Comparison of ENCODE assay signal across 1 cellular context in the genomic region with DNA sequence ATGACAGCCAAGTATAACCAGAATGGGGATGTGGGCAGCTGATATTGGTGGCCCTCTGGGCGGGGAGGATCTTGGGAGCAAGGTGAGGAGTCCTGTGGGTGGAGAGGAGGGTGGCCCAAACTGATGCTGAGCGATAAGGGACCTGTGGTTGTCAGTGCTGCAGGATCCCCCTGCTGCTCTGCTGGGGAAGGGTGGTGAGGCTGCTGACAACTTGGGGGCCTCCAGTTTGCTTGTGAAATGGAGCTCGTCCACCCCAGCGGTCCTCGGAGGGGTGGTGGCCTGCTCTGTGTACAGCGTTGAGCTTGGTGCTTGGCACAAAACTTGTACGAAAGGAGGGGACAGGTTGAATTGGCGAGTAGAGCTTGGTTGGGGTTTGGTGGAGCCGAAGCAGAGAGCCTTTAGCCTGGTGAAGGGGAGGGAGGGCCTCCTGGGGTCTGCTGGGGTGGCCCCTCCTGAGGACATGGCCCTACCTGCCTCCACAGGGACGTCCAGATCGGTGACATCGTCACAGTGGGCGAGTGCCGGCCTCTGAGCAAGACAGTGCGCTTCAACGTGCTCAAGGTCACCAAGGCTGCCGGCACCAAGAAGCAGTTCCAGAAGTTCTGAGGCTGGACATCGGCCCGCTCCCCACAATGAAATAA.
TF ChIP-seq lines count a peak whose summit lies in the region.

No MANE protein-coding gene starts in this region.

TF ChIP-seq in HEK293, 187 proteins besides CTCF, POLR2A, EP300 and RAD21 (continued from another document):
- TF ChIP-seq, protein P1, sequence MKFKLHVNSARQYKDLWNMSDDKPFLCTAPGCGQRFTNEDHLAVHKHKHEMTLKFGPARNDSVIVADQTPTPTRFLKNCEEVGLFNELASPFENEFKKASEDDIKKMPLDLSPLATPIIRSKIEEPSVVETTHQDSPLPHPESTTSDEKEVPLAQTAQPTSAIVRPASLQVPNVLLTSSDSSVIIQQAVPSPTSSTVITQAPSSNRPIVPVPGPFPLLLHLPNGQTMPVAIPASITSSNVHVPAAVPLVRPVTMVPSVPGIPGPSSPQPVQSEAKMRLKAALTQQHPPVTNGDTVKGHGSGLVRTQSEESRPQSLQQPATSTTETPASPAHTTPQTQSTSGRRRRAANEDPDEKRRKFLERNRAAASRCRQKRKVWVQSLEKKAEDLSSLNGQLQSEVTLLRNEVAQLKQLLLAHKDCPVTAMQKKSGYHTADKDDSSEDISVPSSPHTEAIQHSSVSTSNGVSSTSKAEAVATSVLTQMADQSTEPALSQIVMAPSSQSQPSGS (tag by site-specific recombination; IDR thresholded peaks at IDR 0.05; ENCODE audit: low read depth) = 0 out of 2 replicates have a peak, but pooled peaks have one; percentile 4
- TF ChIP-seq, protein P2, sequence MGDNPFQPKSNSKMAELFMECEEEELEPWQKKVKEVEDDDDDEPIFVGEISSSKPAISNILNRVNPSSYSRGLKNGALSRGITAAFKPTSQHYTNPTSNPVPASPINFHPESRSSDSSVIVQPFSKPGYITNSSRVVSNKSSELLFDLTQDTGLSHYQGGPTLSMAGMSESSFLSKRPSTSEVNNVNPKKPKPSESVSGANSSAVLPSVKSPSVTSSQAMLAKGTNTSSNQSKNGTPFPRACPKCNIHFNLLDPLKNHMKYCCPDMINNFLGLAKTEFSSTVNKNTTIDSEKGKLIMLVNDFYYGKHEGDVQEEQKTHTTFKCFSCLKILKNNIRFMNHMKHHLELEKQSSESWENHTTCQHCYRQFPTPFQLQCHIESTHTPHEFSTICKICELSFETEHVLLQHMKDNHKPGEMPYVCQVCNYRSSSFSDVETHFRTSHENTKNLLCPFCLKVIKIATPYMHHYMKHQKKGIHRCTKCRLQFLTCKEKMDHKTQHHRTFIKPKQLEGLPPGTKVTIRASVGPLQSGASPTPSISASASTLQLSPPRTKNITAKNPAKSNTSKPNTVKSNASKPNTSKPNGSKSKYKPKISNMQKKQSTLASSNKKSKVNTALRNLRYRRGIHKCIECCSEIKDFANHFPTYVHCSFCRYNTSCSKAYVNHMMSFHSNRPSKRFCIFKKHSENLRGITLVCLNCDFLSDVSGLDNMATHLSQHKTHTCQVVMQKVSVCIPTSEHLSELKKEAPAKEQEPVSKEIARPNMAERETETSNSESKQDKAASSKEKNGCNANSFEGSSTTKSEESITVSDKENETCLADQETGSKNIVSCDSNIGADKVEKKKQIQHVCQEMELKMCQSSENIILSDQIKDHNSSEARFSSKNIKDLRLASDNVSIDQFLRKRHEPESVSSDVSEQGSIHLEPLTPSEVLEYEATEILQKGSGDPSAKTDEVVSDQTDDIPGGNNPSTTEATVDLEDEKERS (tag by site-specific recombination; IDR thresholded peaks at IDR 0.05) = no peak
- TF ChIP-seq, protein P3, sequence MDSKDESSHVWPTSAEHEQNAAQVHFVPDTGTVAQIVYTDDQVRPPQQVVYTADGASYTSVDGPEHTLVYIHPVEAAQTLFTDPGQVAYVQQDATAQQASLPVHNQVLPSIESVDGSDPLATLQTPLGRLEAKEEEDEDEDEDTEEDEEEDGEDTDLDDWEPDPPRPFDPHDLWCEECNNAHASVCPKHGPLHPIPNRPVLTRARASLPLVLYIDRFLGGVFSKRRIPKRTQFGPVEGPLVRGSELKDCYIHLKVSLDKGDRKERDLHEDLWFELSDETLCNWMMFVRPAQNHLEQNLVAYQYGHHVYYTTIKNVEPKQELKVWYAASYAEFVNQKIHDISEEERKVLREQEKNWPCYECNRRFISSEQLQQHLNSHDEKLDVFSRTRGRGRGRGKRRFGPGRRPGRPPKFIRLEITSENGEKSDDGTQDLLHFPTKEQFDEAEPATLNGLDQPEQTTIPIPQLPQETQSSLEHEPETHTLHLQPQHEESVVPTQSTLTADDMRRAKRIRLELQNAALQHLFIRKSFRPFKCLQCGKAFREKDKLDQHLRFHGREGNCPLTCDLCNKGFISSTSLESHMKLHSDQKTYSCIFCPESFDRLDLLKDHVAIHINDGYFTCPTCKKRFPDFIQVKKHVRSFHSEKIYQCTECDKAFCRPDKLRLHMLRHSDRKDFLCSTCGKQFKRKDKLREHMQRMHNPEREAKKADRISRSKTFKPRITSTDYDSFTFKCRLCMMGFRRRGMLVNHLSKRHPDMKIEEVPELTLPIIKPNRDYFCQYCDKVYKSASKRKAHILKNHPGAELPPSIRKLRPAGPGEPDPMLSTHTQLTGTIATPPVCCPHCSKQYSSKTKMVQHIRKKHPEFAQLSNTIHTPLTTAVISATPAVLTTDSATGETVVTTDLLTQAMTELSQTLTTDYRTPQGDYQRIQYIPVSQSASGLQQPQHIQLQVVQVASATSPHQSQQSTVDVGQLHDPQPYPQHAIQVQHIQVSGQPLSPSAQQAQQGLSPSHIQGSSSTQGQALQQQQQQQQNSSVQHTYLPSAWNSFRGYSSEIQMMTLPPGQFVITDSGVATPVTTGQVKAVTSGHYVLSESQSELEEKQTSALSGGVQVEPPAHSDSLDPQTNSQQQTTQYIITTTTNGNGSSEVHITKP (tag by site-specific recombination; IDR thresholded peaks at IDR 0.05) = peak; percentile 68
- TF ChIP-seq, protein P4, sequence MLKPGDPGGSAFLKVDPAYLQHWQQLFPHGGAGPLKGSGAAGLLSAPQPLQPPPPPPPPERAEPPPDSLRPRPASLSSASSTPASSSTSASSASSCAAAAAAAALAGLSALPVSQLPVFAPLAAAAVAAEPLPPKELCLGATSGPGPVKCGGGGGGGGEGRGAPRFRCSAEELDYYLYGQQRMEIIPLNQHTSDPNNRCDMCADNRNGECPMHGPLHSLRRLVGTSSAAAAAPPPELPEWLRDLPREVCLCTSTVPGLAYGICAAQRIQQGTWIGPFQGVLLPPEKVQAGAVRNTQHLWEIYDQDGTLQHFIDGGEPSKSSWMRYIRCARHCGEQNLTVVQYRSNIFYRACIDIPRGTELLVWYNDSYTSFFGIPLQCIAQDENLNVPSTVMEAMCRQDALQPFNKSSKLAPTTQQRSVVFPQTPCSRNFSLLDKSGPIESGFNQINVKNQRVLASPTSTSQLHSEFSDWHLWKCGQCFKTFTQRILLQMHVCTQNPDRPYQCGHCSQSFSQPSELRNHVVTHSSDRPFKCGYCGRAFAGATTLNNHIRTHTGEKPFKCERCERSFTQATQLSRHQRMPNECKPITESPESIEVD (tag by site-specific recombination; IDR thresholded peaks at IDR 0.05) = no peak
- TF ChIP-seq SP2 (tag by site-specific recombination; IDR thresholded peaks at IDR 0.05) (no peak), ZNF366 (tag by site-specific recombination; conservative IDR thresholded peaks at IDR 0.05) (no peak), ZSCAN23 (tag by site-specific recombination; IDR thresholded peaks at IDR 0.05) (no peak), ZBTB7A (tag by site-specific recombination; IDR thresholded peaks at IDR 0.05; ENCODE audit: low read depth) (no peak), ZNF146 (tag by site-specific recombination; IDR thresholded peaks at IDR 0.05) (no peak)
- TF ChIP-seq, protein P5, sequence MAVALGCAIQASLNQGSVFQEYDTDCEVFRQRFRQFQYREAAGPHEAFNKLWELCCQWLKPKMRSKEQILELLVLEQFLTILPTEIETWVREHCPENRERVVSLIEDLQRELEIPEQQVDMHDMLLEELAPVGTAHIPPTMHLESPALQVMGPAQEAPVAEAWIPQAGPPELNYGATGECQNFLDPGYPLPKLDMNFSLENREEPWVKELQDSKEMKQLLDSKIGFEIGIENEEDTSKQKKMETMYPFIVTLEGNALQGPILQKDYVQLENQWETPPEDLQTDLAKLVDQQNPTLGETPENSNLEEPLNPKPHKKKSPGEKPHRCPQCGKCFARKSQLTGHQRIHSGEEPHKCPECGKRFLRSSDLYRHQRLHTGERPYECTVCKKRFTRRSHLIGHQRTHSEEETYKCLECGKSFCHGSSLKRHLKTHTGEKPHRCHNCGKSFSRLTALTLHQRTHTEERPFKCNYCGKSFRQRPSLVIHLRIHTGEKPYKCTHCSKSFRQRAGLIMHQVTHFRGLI (tag by site-specific recombination; IDR thresholded peaks at IDR 0.05) = no peak
